Comparison of ENCODE assay signal across 1 cellular context in the genomic region with DNA sequence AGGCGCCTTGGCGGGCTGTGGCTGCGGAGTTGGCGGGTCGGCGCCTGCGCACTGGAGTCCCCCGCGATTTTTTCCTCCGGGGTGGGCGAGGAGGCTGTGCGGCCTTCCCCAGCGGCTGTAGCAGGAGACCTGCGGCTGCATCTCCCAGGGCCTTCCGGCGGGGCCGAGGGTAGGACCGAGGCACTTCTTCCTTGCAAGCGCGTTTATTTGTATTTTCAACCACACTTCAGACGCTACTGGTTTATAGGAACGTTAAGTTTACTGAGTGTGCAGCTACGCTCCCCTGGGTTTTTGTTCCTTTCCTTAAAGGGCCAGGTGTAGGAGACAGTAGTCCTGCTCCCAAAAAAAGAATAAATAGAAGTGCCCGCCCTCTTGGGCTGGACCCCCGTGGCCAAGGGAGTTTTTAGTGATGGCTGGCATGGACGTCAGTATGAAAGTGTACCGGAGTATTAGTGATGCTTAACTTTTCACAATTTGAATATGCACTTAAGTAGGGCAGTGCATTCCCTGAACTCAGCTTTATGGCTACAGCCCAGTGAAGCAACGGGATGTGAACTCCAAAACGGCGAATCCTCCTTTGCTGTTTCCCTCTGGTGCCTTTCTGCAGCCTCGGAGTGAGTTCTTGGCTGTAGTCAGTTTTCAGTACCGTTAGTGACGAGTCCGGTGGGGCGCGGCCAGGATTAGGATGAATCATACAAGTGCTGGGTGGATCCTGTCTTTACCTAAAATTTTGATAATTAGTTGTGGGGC.
TF ChIP-seq lines count a peak whose summit lies in the region.

No MANE protein-coding gene starts in this region.

TF ChIP-seq in HepG2, 621 proteins besides CTCF, POLR2A, EP300 and RAD21 (continued from another document):
- TF ChIP-seq REL (CRISPR knock-in tag; conservative IDR thresholded peaks at IDR 0.05) (no peak), DNMT1 (CRISPR knock-in tag; IDR thresholded peaks at IDR 0.05) (no peak), KDM2A (CRISPR knock-in tag; IDR thresholded peaks at IDR 0.05; ENCODE audit: borderline replicate concordance, low read depth) (peak; percentile 51; the same call in 1 of the 2 replicates), ZNF235 (CRISPR knock-in tag; IDR thresholded peaks at IDR 0.05; ENCODE audit: borderline replicate concordance) (peak; percentile 89), SIX4 (CRISPR knock-in tag; IDR thresholded peaks at IDR 0.05) (no peak), CENPBD1 (CRISPR knock-in tag; IDR thresholded peaks at IDR 0.05; ENCODE audit: borderline replicate concordance, low read depth) (no peak), HNRNPUL1 (IDR thresholded peaks at IDR 0.05; ENCODE audit: low read depth, low read length) (no peak), ZNF317 (CRISPR knock-in tag; IDR thresholded peaks at IDR 0.05) (peak; percentile 89), SMAD1 (CRISPR knock-in tag; IDR thresholded peaks at IDR 0.05; ENCODE audit: borderline replicate concordance, low read depth) (peak; percentile 91), ZSCAN9 (CRISPR knock-in tag; IDR thresholded peaks at IDR 0.05; ENCODE audit: borderline replicate concordance) (peak; percentile 3; the same call in 1 of the 2 replicates), NFIC (IDR thresholded peaks at IDR 0.05; ENCODE audit: low read length) (0 out of 2 replicates have a peak, but pooled peaks have one; percentile 28), ZNF160 (CRISPR knock-in tag; IDR thresholded peaks at IDR 0.05) (peak; percentile 74; the same call in 1 of the 2 replicates), ZBTB7A (CRISPR knock-in tag; IDR thresholded peaks at IDR 0.05) (no peak), ZNF501 (CRISPR knock-in tag; IDR thresholded peaks at IDR 0.05) (no peak; the same call in 1 of the 2 replicates), ZFAT (CRISPR knock-in tag; conservative IDR thresholded peaks at IDR 0.05) (0 out of 2 replicates have a peak, but pooled peaks have one; percentile 67), ZSCAN22 (CRISPR knock-in tag; IDR thresholded peaks at IDR 0.05) (0 out of 2 replicates have a peak, but pooled peaks have one; percentile 12), ZNF282 (IDR thresholded peaks at IDR 0.05; ENCODE audit: partially characterized antibody) (no peak), ZNF883 (CRISPR knock-in tag; IDR thresholded peaks at IDR 0.05; ENCODE audit: not compliant biosample characterization) (peak; percentile 55), BRCA1 (CRISPR knock-in tag; IDR thresholded peaks at IDR 0.05) (peak; percentile 87; the same call in 1 of the 2 replicates), CHCHD3 (CRISPR knock-in tag; IDR thresholded peaks at IDR 0.05) (no peak), GLI4 (CRISPR knock-in tag; IDR thresholded peaks at IDR 0.05; ENCODE audit: borderline replicate concordance) (0 out of 2 replicates have a peak, but pooled peaks have one; percentile 12), ZNF510 (CRISPR knock-in tag; IDR thresholded peaks at IDR 0.05; ENCODE audit: low read depth) (peak; percentile 5; the same call in 1 of the 2 replicates), NR2F2 (IDR thresholded peaks at IDR 0.05; ENCODE audit: borderline replicate concordance, low read depth) (no peak; the same call in 1 of the 2 replicates), ZNF550 (CRISPR knock-in tag; IDR thresholded peaks at IDR 0.05; ENCODE audit: borderline replicate concordance) (peak; percentile 86; the same call in 1 of the 2 replicates), ZNF547 (CRISPR knock-in tag; IDR thresholded peaks at IDR 0.05) (peak; percentile 17; the same call in 1 of the 2 replicates), ZNF615 (CRISPR knock-in tag; IDR thresholded peaks at IDR 0.05; ENCODE audit: borderline replicate concordance) (peak; percentile 32; the same call in 1 of the 2 replicates), DR1 (CRISPR knock-in tag; IDR thresholded peaks at IDR 0.05) (peak; percentile 87), KMT2A (CRISPR knock-in tag; IDR thresholded peaks at IDR 0.05) (peak; percentile 78), ATF7-NPFF (CRISPR knock-in tag; IDR thresholded peaks at IDR 0.05; ENCODE audit: low read depth) (no peak), ZBTB38 (CRISPR knock-in tag; IDR thresholded peaks at IDR 0.05) (no peak), IKZF1 (IDR thresholded peaks at IDR 0.05) (no peak), ZNF138 (CRISPR knock-in tag; IDR thresholded peaks at IDR 0.05; ENCODE audit: low read depth) (no peak), KLF6 (CRISPR knock-in tag; IDR thresholded peaks at IDR 0.05) (no peak), ATF2 (CRISPR knock-in tag; IDR thresholded peaks at IDR 0.05) (0 out of 2 replicates have a peak, but pooled peaks have one; percentile 7), CSRNP1 (CRISPR knock-in tag; IDR thresholded peaks at IDR 0.05) (no peak), ZNF33B (CRISPR knock-in tag; IDR thresholded peaks at IDR 0.05) (no peak), GABPA (IDR thresholded peaks at IDR 0.05; ENCODE audit: low read depth, low read length) (peak; percentile 2; the same call in 1 of the 2 replicates), GABPA (CRISPR knock-in tag; IDR thresholded peaks at IDR 0.05; ENCODE audit: low read depth) (peak; percentile 57), TGIF2 (CRISPR knock-in tag; IDR thresholded peaks at IDR 0.05) (0 out of 2 replicates have a peak, but pooled peaks have one; percentile 2)
- TF ChIP-seq, protein P1, sequence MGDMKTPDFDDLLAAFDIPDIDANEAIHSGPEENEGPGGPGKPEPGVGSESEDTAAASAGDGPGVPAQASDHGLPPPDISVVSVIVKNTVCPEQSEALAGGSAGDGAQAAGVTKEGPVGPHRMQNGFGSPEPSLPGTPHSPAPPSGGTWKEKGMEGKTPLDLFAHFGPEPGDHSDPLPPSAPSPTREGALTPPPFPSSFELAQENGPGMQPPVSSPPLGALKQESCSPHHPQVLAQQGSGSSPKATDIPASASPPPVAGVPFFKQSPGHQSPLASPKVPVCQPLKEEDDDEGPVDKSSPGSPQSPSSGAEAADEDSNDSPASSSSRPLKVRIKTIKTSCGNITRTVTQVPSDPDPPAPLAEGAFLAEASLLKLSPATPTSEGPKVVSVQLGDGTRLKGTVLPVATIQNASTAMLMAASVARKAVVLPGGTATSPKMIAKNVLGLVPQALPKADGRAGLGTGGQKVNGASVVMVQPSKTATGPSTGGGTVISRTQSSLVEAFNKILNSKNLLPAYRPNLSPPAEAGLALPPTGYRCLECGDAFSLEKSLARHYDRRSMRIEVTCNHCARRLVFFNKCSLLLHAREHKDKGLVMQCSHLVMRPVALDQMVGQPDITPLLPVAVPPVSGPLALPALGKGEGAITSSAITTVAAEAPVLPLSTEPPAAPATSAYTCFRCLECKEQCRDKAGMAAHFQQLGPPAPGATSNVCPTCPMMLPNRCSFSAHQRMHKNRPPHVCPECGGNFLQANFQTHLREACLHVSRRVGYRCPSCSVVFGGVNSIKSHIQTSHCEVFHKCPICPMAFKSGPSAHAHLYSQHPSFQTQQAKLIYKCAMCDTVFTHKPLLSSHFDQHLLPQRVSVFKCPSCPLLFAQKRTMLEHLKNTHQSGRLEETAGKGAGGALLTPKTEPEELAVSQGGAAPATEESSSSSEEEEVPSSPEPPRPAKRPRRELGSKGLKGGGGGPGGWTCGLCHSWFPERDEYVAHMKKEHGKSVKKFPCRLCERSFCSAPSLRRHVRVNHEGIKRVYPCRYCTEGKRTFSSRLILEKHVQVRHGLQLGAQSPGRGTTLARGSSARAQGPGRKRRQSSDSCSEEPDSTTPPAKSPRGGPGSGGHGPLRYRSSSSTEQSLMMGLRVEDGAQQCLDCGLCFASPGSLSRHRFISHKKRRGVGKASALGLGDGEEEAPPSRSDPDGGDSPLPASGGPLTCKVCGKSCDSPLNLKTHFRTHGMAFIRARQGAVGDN (CRISPR knock-in tag; IDR thresholded peaks at IDR 0.05), result peak; percentile 78
- TF ChIP-seq, protein P2, sequence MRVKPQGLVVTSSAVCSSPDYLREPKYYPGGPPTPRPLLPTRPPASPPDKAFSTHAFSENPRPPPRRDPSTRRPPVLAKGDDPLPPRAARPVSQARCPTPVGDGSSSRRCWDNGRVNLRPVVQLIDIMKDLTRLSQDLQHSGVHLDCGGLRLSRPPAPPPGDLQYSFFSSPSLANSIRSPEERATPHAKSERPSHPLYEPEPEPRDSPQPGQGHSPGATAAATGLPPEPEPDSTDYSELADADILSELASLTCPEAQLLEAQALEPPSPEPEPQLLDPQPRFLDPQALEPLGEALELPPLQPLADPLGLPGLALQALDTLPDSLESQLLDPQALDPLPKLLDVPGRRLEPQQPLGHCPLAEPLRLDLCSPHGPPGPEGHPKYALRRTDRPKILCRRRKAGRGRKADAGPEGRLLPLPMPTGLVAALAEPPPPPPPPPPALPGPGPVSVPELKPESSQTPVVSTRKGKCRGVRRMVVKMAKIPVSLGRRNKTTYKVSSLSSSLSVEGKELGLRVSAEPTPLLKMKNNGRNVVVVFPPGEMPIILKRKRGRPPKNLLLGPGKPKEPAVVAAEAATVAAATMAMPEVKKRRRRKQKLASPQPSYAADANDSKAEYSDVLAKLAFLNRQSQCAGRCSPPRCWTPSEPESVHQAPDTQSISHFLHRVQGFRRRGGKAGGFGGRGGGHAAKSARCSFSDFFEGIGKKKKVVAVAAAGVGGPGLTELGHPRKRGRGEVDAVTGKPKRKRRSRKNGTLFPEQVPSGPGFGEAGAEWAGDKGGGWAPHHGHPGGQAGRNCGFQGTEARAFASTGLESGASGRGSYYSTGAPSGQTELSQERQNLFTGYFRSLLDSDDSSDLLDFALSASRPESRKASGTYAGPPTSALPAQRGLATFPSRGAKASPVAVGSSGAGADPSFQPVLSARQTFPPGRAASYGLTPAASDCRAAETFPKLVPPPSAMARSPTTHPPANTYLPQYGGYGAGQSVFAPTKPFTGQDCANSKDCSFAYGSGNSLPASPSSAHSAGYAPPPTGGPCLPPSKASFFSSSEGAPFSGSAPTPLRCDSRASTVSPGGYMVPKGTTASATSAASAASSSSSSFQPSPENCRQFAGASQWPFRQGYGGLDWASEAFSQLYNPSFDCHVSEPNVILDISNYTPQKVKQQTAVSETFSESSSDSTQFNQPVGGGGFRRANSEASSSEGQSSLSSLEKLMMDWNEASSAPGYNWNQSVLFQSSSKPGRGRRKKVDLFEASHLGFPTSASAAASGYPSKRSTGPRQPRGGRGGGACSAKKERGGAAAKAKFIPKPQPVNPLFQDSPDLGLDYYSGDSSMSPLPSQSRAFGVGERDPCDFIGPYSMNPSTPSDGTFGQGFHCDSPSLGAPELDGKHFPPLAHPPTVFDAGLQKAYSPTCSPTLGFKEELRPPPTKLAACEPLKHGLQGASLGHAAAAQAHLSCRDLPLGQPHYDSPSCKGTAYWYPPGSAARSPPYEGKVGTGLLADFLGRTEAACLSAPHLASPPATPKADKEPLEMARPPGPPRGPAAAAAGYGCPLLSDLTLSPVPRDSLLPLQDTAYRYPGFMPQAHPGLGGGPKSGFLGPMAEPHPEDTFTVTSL (CRISPR knock-in tag; IDR thresholded peaks at IDR 0.05; ENCODE audit: borderline replicate concordance), result peak; percentile 75; the same call in 1 of the 2 replicates
- TF ChIP-seq, protein P3, sequence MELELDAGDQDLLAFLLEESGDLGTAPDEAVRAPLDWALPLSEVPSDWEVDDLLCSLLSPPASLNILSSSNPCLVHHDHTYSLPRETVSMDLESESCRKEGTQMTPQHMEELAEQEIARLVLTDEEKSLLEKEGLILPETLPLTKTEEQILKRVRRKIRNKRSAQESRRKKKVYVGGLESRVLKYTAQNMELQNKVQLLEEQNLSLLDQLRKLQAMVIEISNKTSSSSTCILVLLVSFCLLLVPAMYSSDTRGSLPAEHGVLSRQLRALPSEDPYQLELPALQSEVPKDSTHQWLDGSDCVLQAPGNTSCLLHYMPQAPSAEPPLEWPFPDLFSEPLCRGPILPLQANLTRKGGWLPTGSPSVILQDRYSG (CRISPR knock-in tag; IDR thresholded peaks at IDR 0.05), result 0 out of 2 replicates have a peak, but pooled peaks have one; percentile 8
- TF ChIP-seq, protein P4, sequence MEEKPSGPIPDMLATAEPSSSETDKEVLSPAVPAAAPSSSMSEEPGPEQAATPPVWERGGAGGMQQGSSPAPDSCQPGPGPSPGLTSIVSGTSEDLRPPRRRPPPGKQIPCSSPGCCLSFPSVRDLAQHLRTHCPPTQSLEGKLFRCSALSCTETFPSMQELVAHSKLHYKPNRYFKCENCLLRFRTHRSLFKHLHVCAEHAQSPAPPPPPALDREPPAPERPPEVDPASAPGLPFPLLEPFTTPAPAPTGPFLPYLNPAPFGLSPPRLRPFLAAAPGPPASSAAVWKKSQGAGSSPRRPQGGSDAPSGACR (CRISPR knock-in tag; IDR thresholded peaks at IDR 0.05), result peak; percentile 62; the same call in 1 of the 2 replicates
